20 cellular contexts compared by ENCODE assay signal in the genomic region with DNA sequence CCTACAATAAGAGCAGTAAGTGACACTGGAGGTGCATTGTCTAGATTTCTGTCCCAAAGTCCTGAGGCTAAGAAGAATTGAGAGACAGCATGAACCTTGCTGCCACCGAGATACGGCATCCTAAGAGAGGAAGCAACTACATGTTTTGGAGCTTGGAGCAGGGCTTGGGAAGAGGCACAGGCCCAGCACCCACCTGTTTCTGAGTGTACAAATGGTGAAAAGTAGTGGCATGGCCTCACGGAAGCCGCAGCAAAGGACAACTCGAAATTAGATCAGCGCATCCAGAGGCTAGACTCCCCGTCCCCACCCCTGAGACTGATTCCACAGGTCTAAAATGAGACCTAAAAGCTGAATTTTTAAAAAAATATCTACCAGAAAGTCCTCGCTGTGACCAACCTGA.
DNase-seq lines count a peak whose midpoint lies in the region; TF ChIP-seq lines count a peak whose summit lies in the region.
"Had no signal": no experiment of that assay in that cellular context is flagged by ENCODE, and none has a peak within 500 bp of the region (broad histone marks: within the 10 kb centered on the region; RNA-seq: fewer than 3 reads in every experiment).

No MANE protein-coding gene starts in this region.

- POLR2A ChIA-PET in activated CD4-positive, alpha-beta memory T cell treated with anti-CD3 and anti-CD28 coated beads, Interleukin-2, amount 10 ng/mL, durations not matched to agents 7 days and 5 days (lab: Charles Lee): no interaction called here

- H3K4me1 ChIP-seq in right atrium auricular region: no peaks in the 10 kb centered on the region
- no peaks in the 10 kb centered on the region for H3K4me1 ChIP-seq in left ventricle myocardium inferior
- H3K4me1 ChIP-seq: BE2C, BLaER1 had no signal

- H3K27me3 ChIP-seq in right atrium auricular region: no peaks in the 10 kb centered on the region
- no peaks in the 10 kb centered on the region for H3K27me3 ChIP-seq in left ventricle myocardium inferior (ENCODE audit: low read depth)
- H3K27me3 ChIP-seq in H7 (ENCODE audit: control insufficient read depth, insufficient read depth, low read length): no peaks in the 10 kb centered on the region
- H3K27me3 ChIP-seq: BE2C, BLaER1 had no signal

- H3K36me3 ChIP-seq in right atrium auricular region (no peaks in the 10 kb centered on the region), left ventricle myocardium inferior (no peaks in the 10 kb centered on the region), H7 (replicated peaks; ENCODE audit: control insufficient read depth, insufficient read depth, low read length) (no peaks in the 10 kb centered on the region)
- H3K36me3 ChIP-seq: BE2C, BLaER1 had no signal

- intact Hi-C loops in left ventricle myocardium inferior (cut with micrococcal nuclease): no loop called here

- no peaks in the 10 kb centered on the region for H3K4me1 Mint-ChIP-seq in activated CD4-positive, alpha-beta memory T cell treated with anti-CD3 and anti-CD28 coated beads, Interleukin-2, amount 10 ng/mL, durations not matched to agents 7 days and 5 days
- H3K4me1 Mint-ChIP-seq: CD14-positive monocyte; CD4-positive, alpha-beta memory T cell; CD8-positive, alpha-beta memory T cell had no signal

- DNase-seq in right atrium auricular region (ENCODE audit: low spot score): peak; percentile 38
- DNase-seq in left ventricle myocardium inferior: no peak
- DNase-seq in H7: peak; percentile 3
- peak; percentile 77 for DNase-seq in mesenteric fat pad (ENCODE audit: low spot score)
- DNase-seq in stimulated activated CD8-positive, alpha-beta memory T cell treated with anti-CD3 and anti-CD28 coated beads, Interleukin-4, amount 100 ng/mL, for 48 hours: peak; percentile 10
- DNase-seq in NCI-H524 (lab: John Stamatoyannopoulos, UW): no peak
- DNase-seq in activated CD4-positive, alpha-beta memory T cell treated with anti-CD3 and anti-CD28 coated beads, Interleukin-2, amount 10 ng/mL, durations not matched to agents 7 days and 5 days: no peak
- DNase-seq in foreskin fibroblast: no peak
- DNase-seq: 8988T; ACHN; BE2C; C1 segment of cervical spinal cord; CD4-positive, alpha-beta memory T cell; CD4-positive, CD25-positive, alpha-beta regulatory T cell; CD8-positive, alpha-beta memory T cell; COR-L47; DMS79 treated with DMSO at 0.1 percent for 48 hours; GF-D8 had no signal

- no peak overlapping the region for H3K27ac Mint-ChIP-seq in activated CD4-positive, alpha-beta memory T cell treated with anti-CD3 and anti-CD28 coated beads, Interleukin-2, amount 10 ng/mL, durations not matched to agents 7 days and 5 days
- H3K27ac Mint-ChIP-seq: CD4-positive, CD25-positive, alpha-beta regulatory T cell had no signal

- H3K27ac ChIP-seq in right atrium auricular region (no peak overlapping the region), left ventricle myocardium inferior (replicated peaks) (no peak overlapping the region)
- H3K27ac ChIP-seq: BLaER1 had no signal

- peaks cover 28% of the 10 kb centered on the region for H3K9me3 Mint-ChIP-seq in activated CD4-positive, alpha-beta memory T cell treated with anti-CD3 and anti-CD28 coated beads, Interleukin-2, amount 10 ng/mL, durations not matched to agents 7 days and 5 days

- TF ChIP-seq CTCF in right atrium auricular region (IDR thresholded peaks at IDR 0.05): no peak
- TF ChIP-seq CTCF in left ventricle myocardium inferior (IDR thresholded peaks at IDR 0.05; ENCODE audit: borderline replicate concordance): no peak
- TF ChIP-seq CTCF in foreskin fibroblast (IDR thresholded peaks at IDR 0.05; ENCODE audit: low read depth, low read length): no peak

- H3K36me3 Mint-ChIP-seq in activated CD4-positive, alpha-beta memory T cell treated with anti-CD3 and anti-CD28 coated beads, Interleukin-2, amount 10 ng/mL, durations not matched to agents 7 days and 5 days (ENCODE audit: low read depth): peaks cover 8% of the 10 kb centered on the region
- H3K36me3 Mint-ChIP-seq: CD14-positive monocyte had no signal

- CTCF ChIA-PET in activated CD4-positive, alpha-beta memory T cell treated with anti-CD3 and anti-CD28 coated beads, Interleukin-2, amount 10 ng/mL, durations not matched to agents 7 days and 5 days (lab: Charles Lee): no interaction called here

- H3K27me3 Mint-ChIP-seq in activated CD4-positive, alpha-beta memory T cell treated with anti-CD3 and anti-CD28 coated beads, Interleukin-2, amount 10 ng/mL, durations not matched to agents 7 days and 5 days: no peaks in the 10 kb centered on the region
- H3K27me3 Mint-ChIP-seq: CD4-positive, CD25-positive, alpha-beta regulatory T cell had no signal

- H3K4me3 Mint-ChIP-seq in activated CD4-positive, alpha-beta memory T cell treated with anti-CD3 and anti-CD28 coated beads, Interleukin-2, amount 10 ng/mL, durations not matched to agents 7 days and 5 days: no peak overlapping the region
- H3K4me3 Mint-ChIP-seq: CD14-positive monocyte; CD4-positive, alpha-beta memory T cell; CD4-positive, CD25-positive, alpha-beta regulatory T cell had no signal

- peaks cover 0 to 14% of the 10 kb centered on the region in 2 donors for H3K9me3 ChIP-seq in right atrium auricular region
- peaks cover 21% of the 10 kb centered on the region for H3K9me3 ChIP-seq in left ventricle myocardium inferior (replicated peaks)
- H3K9me3 ChIP-seq: BE2C had no signal

- no peak overlapping the region for H3K4me3 ChIP-seq in right atrium auricular region
- H3K4me3 ChIP-seq in left ventricle myocardium inferior: no peak overlapping the region
- no peak overlapping the region for H3K4me3 ChIP-seq in H7 (ENCODE audit: insufficient read depth, low read depth, low read length)
- H3K4me3 ChIP-seq in foreskin fibroblast (ENCODE audit: low read depth in 1 of 2, low read length in 2 of 2): no peak overlapping the region
- H3K4me3 ChIP-seq: BLaER1 had no signal

Comparison
In these comparisons a context has a peak if more than half of its experiments do, and no peak if none do; other contexts are left out.
1. DNase-seq: peak in right atrium auricular region (single experiment), H7 (single experiment), mesenteric fat pad (single experiment) and stimulated activated CD8-positive, alpha-beta memory T cell treated with anti-CD3 and anti-CD28 coated beads, Interleukin-4, amount 100 ng/mL, for 48 hours (single experiment); none in left ventricle myocardium inferior (single experiment), NCI-H524 (0 of 2), activated CD4-positive, alpha-beta memory T cell treated with anti-CD3 and anti-CD28 coated beads, Interleukin-2, amount 10 ng/mL, durations not matched to agents 7 days and 5 days (single experiment) and foreskin fibroblast (0 of 2).